ENCODE assay signal across 1 cellular context in the genomic region with DNA sequence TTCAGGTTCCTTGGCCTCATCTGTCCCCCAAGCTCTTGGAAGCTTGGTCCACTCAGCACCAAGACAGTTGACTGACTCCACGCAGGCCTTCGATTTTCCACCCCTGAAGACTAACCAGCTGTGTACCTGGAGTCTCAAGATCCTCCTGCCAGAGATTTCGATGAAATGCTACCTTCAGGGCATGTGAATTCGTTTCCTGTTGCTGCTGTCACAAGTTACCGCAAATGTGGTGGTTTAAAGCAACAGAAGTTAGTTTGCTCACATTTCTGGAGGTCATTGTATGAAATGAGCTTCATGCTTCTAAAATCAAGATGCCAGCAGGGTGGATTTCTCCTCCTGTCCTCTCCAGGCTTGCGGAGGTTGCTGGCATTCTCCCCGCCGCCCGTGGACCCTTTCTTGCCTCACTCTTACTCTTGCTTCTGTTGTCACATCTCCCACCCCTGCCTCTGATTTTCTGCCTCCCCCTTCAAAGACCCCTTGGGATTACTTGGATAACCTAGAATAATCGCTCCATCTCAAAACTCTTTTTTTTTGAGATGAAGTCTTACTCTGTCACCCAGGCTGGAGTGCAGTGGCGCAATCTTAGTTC.
TF ChIP-seq lines count a peak whose summit lies in the region.

No MANE protein-coding gene starts in this region.

TF ChIP-seq in GM23338, 12 proteins besides CTCF, POLR2A, EP300 and RAD21 (continued from another document):
- TF ChIP-seq, protein P1, sequence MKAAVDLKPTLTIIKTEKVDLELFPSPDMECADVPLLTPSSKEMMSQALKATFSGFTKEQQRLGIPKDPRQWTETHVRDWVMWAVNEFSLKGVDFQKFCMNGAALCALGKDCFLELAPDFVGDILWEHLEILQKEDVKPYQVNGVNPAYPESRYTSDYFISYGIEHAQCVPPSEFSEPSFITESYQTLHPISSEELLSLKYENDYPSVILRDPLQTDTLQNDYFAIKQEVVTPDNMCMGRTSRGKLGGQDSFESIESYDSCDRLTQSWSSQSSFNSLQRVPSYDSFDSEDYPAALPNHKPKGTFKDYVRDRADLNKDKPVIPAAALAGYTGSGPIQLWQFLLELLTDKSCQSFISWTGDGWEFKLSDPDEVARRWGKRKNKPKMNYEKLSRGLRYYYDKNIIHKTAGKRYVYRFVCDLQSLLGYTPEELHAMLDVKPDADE (IDR thresholded peaks at IDR 0.05), result no peak
- TF ChIP-seq ZNF331 (CRISPR knock-in tag; IDR thresholded peaks at IDR 0.05; ENCODE audit: low read depth) (no peak), STAT1 (IDR thresholded peaks at IDR 0.05; ENCODE audit: unreplicated experiment) (no peak), JUNB (IDR thresholded peaks at IDR 0.05; ENCODE audit: unreplicated experiment) (no peak)
- TF ChIP-seq, protein P2, sequence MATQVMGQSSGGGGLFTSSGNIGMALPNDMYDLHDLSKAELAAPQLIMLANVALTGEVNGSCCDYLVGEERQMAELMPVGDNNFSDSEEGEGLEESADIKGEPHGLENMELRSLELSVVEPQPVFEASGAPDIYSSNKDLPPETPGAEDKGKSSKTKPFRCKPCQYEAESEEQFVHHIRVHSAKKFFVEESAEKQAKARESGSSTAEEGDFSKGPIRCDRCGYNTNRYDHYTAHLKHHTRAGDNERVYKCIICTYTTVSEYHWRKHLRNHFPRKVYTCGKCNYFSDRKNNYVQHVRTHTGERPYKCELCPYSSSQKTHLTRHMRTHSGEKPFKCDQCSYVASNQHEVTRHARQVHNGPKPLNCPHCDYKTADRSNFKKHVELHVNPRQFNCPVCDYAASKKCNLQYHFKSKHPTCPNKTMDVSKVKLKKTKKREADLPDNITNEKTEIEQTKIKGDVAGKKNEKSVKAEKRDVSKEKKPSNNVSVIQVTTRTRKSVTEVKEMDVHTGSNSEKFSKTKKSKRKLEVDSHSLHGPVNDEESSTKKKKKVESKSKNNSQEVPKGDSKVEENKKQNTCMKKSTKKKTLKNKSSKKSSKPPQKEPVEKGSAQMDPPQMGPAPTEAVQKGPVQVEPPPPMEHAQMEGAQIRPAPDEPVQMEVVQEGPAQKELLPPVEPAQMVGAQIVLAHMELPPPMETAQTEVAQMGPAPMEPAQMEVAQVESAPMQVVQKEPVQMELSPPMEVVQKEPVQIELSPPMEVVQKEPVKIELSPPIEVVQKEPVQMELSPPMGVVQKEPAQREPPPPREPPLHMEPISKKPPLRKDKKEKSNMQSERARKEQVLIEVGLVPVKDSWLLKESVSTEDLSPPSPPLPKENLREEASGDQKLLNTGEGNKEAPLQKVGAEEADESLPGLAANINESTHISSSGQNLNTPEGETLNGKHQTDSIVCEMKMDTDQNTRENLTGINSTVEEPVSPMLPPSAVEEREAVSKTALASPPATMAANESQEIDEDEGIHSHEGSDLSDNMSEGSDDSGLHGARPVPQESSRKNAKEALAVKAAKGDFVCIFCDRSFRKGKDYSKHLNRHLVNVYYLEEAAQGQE (IDR thresholded peaks at IDR 0.05; ENCODE audit: unreplicated experiment), result no peak
- TF ChIP-seq, protein P3, sequence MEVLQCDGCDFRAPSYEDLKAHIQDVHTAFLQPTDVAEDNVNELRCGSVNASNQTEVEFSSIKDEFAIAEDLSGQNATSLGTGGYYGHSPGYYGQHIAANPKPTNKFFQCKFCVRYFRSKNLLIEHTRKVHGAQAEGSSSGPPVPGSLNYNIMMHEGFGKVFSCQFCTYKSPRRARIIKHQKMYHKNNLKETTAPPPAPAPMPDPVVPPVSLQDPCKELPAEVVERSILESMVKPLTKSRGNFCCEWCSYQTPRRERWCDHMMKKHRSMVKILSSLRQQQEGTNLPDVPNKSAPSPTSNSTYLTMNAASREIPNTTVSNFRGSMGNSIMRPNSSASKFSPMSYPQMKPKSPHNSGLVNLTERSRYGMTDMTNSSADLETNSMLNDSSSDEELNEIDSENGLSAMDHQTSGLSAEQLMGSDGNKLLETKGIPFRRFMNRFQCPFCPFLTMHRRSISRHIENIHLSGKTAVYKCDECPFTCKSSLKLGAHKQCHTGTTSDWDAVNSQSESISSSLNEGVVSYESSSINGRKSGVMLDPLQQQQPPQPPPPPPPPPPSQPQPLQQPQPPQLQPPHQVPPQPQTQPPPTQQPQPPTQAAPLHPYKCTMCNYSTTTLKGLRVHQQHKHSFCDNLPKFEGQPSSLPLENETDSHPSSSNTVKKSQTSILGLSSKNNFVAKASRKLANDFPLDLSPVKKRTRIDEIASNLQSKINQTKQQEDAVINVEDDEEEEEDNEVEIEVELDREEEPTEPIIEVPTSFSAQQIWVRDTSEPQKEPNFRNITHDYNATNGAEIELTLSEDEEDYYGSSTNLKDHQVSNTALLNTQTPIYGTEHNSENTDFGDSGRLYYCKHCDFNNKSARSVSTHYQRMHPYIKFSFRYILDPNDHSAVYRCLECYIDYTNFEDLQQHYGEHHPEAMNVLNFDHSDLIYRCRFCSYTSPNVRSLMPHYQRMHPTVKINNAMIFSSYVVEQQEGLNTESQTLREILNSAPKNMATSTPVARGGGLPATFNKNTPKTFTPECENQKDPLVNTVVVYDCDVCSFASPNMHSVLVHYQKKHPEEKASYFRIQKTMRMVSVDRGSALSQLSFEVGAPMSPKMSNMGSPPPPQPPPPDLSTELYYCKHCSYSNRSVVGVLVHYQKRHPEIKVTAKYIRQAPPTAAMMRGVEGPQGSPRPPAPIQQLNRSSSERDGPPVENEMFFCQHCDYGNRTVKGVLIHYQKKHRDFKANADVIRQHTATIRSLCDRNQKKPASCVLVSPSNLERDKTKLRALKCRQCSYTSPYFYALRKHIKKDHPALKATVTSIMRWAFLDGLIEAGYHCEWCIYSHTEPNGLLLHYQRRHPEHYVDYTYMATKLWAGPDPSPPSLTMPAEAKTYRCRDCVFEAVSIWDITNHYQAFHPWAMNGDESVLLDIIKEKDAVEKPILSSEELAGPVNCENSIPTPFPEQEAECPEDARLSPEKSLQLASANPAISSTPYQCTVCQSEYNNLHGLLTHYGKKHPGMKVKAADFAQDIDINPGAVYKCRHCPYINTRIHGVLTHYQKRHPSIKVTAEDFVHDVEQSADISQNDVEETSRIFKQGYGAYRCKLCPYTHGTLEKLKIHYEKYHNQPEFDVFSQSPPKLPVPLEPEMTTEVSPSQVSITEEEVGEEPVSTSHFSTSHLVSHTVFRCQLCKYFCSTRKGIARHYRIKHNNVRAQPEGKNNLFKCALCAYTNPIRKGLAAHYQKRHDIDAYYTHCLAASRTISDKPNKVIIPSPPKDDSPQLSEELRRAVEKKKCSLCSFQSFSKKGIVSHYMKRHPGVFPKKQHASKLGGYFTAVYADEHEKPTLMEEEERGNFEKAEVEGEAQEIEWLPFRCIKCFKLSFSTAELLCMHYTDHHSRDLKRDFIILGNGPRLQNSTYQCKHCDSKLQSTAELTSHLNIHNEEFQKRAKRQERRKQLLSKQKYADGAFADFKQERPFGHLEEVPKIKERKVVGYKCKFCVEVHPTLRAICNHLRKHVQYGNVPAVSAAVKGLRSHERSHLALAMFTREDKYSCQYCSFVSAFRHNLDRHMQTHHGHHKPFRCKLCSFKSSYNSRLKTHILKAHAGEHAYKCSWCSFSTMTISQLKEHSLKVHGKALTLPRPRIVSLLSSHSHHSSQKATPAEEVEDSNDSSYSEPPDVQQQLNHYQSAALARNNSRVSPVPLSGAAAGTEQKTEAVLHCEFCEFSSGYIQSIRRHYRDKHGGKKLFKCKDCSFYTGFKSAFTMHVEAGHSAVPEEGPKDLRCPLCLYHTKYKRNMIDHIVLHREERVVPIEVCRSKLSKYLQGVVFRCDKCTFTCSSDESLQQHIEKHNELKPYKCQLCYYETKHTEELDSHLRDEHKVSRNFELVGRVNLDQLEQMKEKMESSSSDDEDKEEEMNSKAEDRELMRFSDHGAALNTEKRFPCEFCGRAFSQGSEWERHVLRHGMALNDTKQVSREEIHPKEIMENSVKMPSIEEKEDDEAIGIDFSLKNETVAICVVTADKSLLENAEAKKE (CRISPR knock-in tag; IDR thresholded peaks at IDR 0.05), result no peak
